Comparison of ENCODE assay signal across 8 cellular contexts in the genomic region with DNA sequence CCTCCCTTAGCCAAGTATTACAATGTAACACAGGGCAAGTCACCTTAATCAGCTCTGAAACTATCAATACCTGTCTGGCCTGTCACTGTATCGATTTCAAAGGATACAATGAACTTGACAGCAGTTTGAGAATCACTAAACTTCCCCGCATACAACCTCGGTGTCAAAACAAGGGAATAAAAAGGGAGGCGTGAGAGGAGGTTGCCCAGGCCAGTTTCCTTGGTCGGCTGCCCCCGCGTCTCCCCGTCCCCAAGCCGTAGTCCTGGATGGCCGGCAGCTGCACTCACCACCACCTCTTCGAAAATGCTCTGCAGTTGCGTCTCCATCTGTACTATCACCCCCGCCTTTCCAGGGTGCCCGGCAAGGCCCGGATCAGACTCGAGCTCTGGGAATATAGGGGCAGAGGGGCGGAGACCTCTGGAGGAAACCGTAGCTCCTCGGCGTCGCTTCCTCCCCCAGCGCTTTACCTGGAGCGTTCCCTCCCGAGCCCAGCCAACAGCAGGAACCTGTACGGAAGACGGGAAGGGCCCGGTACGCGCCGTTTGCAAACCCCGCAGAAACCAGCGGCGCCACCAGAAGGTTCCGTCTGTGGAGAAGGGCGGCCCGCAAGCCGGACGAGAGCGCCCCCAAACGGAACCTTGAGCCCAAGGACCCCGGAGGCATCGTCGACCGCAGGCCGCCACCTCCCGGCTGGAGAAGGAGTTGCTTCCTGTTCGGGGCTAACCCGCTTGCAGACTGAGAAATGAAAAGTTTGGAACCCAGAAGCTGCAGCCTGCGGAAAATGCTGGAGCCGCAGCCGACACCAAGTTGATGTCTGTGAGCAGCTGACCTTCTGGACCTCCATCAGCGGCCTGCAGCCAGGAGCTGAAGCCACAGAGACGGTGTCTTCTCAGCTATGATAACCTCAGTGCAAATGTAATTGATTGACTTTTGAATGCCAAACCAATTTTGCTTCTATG. TPM values are rescaled to one million over a fixed set of nuclear protein-coding genes. Genes with fewer than 3 reads are reported as not detected.
A peak's percentile ranks its signal among the peaks of the same experiment; 100 is the strongest.
DNase-seq lines count a peak whose midpoint lies in the region; TF ChIP-seq lines count a peak whose summit lies in the region.

A gene with protein sequence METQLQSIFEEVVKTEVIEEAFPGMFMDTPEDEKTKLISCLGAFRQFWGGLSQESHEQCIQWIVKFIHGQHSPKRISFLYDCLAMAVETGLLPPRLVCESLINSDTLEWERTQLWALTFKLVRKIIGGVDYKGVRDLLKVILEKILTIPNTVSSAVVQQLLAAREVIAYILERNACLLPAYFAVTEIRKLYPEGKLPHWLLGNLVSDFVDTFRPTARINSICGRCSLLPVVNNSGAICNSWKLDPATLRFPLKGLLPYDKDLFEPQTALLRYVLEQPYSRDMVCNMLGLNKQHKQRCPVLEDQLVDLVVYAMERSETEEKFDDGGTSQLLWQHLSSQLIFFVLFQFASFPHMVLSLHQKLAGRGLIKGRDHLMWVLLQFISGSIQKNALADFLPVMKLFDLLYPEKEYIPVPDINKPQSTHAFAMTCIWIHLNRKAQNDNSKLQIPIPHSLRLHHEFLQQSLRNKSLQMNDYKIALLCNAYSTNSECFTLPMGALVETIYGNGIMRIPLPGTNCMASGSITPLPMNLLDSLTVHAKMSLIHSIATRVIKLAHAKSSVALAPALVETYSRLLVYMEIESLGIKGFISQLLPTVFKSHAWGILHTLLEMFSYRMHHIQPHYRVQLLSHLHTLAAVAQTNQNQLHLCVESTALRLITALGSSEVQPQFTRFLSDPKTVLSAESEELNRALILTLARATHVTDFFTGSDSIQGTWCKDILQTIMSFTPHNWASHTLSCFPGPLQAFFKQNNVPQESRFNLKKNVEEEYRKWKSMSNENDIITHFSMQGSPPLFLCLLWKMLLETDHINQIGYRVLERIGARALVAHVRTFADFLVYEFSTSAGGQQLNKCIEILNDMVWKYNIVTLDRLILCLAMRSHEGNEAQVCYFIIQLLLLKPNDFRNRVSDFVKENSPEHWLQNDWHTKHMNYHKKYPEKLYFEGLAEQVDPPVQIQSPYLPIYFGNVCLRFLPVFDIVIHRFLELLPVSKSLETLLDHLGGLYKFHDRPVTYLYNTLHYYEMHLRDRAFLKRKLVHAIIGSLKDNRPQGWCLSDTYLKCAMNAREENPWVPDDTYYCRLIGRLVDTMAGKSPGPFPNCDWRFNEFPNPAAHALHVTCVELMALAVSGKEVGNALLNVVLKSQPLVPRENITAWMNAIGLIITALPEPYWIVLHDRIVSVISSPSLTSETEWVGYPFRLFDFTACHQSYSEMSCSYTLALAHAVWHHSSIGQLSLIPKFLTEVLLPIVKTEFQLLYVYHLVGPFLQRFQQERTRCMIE (N-terminal part only) (minus strand): TSS at position 519 of the 959 bp plus-strand sequence. CDS start 193 bp downstream, at position 326.

- H2AFZ ChIP-seq in Loucy (ENCODE audit: low read length): peak within 1 kb of the TSS; percentile 100

- H3K27ac Mint-ChIP-seq in nephron: peak within 1 kb of the TSS; percentile 86 to 95 (median 94)
- peak within 1 kb of the TSS; percentile 93 for H3K27ac Mint-ChIP-seq in stimulated activated naive CD8-positive, alpha-beta T cell treated with anti-CD3 and anti-CD28 coated beads, Interleukin-15, Interleukin-2, amounts not matched to agents 100 ng/mL and 50 ng/mL, for 24 hours

- TF ChIP-seq CTCF in Loucy (conservative IDR thresholded peaks at IDR 0.05; ENCODE audit: low read length) (peak; percentile 98), fibroblast of pulmonary artery (IDR thresholded peaks at IDR 0.05; ENCODE audit: low read length, missing control alignments) (no peak), nephron (IDR thresholded peaks at IDR 0.05; ENCODE audit: unreplicated experiment in 3 of 3) (peak; percentile 87 to 99 (median 91))

- in situ Hi-C loops in G401 (cut with HindIII; ENCODE audit: low sequenced_read_pairs): no loop called here

- H3K36me3 ChIP-seq in H7 (replicated peaks; ENCODE audit: control insufficient read depth, insufficient read depth, low read length) (peaks cover 2% of the 10 kb centered on the region; the same call in 1 of the 2 replicates), Loucy (ENCODE audit: insufficient read depth, low read length) (peaks cover 18% of the 10 kb centered on the region; the same call in 1 of the 2 replicates)

- H4K20me1 ChIP-seq in Loucy (ENCODE audit: insufficient read depth, low read length, poor library complexity, severe bottlenecking): peaks cover 13% of the 10 kb centered on the region

- H3K4me3 ChIP-seq in H7 (ENCODE audit: insufficient read depth, low read depth, low read length) (peak within 1 kb of the TSS; percentile 81), Loucy (ENCODE audit: low read length, poor library complexity, severe bottlenecking) (peak within 1 kb of the TSS; percentile 99), fibroblast of pulmonary artery (replicated peaks; ENCODE audit: low read depth, low read length) (peak within 1 kb of the TSS; percentile 97)

- no peaks in the 10 kb centered on the region for H3K9me3 ChIP-seq in Loucy (ENCODE audit: insufficient read depth, low read depth, low read length)

- H3K4me3 Mint-ChIP-seq in nephron: peak within 1 kb of the TSS; percentile 97 to 99 (median 99)
- peak within 1 kb of the TSS; percentile 98 for H3K4me3 Mint-ChIP-seq in stimulated activated naive CD8-positive, alpha-beta T cell treated with anti-CD3 and anti-CD28 coated beads, Interleukin-15, Interleukin-2, amounts not matched to agents 100 ng/mL and 50 ng/mL, for 24 hours

- peak within 1 kb of the TSS; percentile 88 for H3K4me2 ChIP-seq in Loucy (ENCODE audit: low read depth, low read length, poor library complexity, severe bottlenecking)

- H3K36me3 Mint-ChIP-seq in nephron (ENCODE audit: low read depth): peaks cover 15% of the 10 kb centered on the region
- H3K36me3 Mint-ChIP-seq in stimulated activated naive CD8-positive, alpha-beta T cell treated with anti-CD3 and anti-CD28 coated beads, Interleukin-15, Interleukin-2, amounts not matched to agents 100 ng/mL and 50 ng/mL, for 24 hours (ENCODE audit: low read depth): peaks cover 16% of the 10 kb centered on the region

- H3K4me1 Mint-ChIP-seq in nephron: peaks cover 19% of the 10 kb centered on the region
- peaks cover 40% of the 10 kb centered on the region for H3K4me1 Mint-ChIP-seq in stimulated activated naive CD8-positive, alpha-beta T cell treated with anti-CD3 and anti-CD28 coated beads, Interleukin-15, Interleukin-2, amounts not matched to agents 100 ng/mL and 50 ng/mL, for 24 hours (ENCODE audit: low read depth)

- H3K27me3 ChIP-seq in H7 (ENCODE audit: control insufficient read depth, insufficient read depth, low read length) (no peaks in the 10 kb centered on the region), Loucy (ENCODE audit: insufficient read depth, low read length, poor library complexity, severe bottlenecking) (no peaks in the 10 kb centered on the region)

- peaks cover 21% of the 10 kb centered on the region for H3K4me1 ChIP-seq in Loucy (ENCODE audit: insufficient read depth, low read length, poor library complexity, severe bottlenecking)

- H3K27me3 Mint-ChIP-seq in nephron (ENCODE audit: low read depth): no peaks in the 10 kb centered on the region
- no peaks in the 10 kb centered on the region for H3K27me3 Mint-ChIP-seq in stimulated activated naive CD8-positive, alpha-beta T cell treated with anti-CD3 and anti-CD28 coated beads, Interleukin-15, Interleukin-2, amounts not matched to agents 100 ng/mL and 50 ng/mL, for 24 hours

- DNase-seq in G401 (ENCODE audit: low spot score) (peak; percentile 93), H7 (peak; percentile 84), fibroblast of pulmonary artery (ENCODE audit: low read depth) (peak; percentile 96)
- DNase-seq in activated effector memory CD4-positive, alpha-beta T cell treated with Interleukin-2 at 50 U/mL for 16 hours: peak; percentile 95

- H3F3A ChIP-seq in Loucy (ENCODE audit: low read depth): no peaks in the 10 kb centered on the region

- no peaks in the 10 kb centered on the region for H3K9me3 Mint-ChIP-seq in nephron
- H3K9me3 Mint-ChIP-seq in stimulated activated naive CD8-positive, alpha-beta T cell treated with anti-CD3 and anti-CD28 coated beads, Interleukin-15, Interleukin-2, amounts not matched to agents 100 ng/mL and 50 ng/mL, for 24 hours: no peaks in the 10 kb centered on the region

- peaks cover 36% of the 10 kb centered on the region for H3K79me2 ChIP-seq in Loucy (ENCODE audit: insufficient read depth, low read length)

- H3K9me2 ChIP-seq in Loucy (replicated peaks; ENCODE audit: low read depth, low read length): no peaks in the 10 kb centered on the region

- TF ChIP-seq POLR2A in Raji (IDR thresholded peaks at IDR 0.05; ENCODE audit: insufficient read depth, low read depth, low read length): peak; percentile 85

- peak within 1 kb of the TSS; percentile 92 for H3K9ac ChIP-seq in Loucy (ENCODE audit: low read depth, low read length, poor library complexity, severe bottlenecking)

RNA-seq across cellular contexts. Expression of the gene that starts here (rescaled TPM):
- total RNA-seq in G401 (2014; rRNA removed; shearing (Covaris generic)): 15.2 and 23.8 TPM in 2 replicates
- total RNA-seq in H7 (2014; rRNA removed; shearing (Covaris generic)): 15.8 and 26.1 TPM in 2 replicates

Comparison
In these comparisons a context has a peak if more than half of its experiments do, and no peak if none do; other contexts are left out.
1. Peak in every context shown above with its lines: DNase-seq and H3K4me3 ChIP-seq.